10 cellular contexts compared by ENCODE assay signal in the genomic region with DNA sequence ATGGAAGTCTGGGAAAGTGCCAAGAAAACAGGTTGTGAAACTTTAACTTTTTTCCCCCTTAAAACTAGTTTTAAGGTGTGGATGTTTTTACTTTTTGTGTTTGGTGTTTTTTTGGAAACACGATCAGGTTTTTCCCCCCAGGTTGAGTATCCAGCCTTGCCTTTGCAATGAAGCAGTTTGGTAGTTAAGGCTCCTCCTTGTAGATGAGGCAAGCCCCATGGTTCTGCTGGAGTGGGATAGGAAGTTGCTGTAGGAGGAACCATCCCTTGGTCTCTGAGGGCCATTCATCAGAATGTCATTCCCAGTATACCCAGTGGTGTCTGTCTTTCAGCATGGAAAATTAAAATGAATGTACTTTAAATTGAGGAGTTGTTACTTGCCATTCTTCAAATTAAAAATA. TPM values are rescaled to one million over a fixed set of nuclear protein-coding genes. Genes with fewer than 3 reads are reported as not detected.
DNase-seq lines count a peak whose midpoint lies in the region; ATAC-seq and TF ChIP-seq lines count a peak whose summit lies in the region.
"Had no signal": no experiment of that assay in that cellular context is flagged by ENCODE, and none has a peak within 500 bp of the region (broad histone marks: within the 10 kb centered on the region; RNA-seq: fewer than 3 reads in every experiment).

No MANE protein-coding gene starts in this region.

- H3K4me3 ChIP-seq in NB4 (ENCODE audit: low read depth, low read length) = peak overlapping the region; percentile 75
- peak overlapping the region in 36 of 59 donors; percentile 0 to 98 (median 90) for H3K4me3 ChIP-seq in dorsolateral prefrontal cortex

- no peak for TF ChIP-seq POLR2A in NB4 (IDR thresholded peaks at IDR 0.05; ENCODE audit: extremely low read depth, insufficient read length)

- H3K9me3 Mint-ChIP-seq in neural crest cell = no peaks in the 10 kb centered on the region

- H3K4me1 Mint-ChIP-seq in neural crest cell = peaks cover 64% of the 10 kb centered on the region

- peak overlapping the region; percentile 91 for H3K4me3 Mint-ChIP-seq in neural crest cell

- H3K27me3 ChIP-seq in dorsolateral prefrontal cortex = no peaks in the 10 kb centered on the region

- DNase-seq in EL = peak; percentile 42
- peak; percentile 52 for DNase-seq in NB4 (ENCODE audit: low read depth)
- DNase-seq in dorsolateral prefrontal cortex = no peak
- no peak for DNase-seq in neural crest cell (ENCODE audit: low read depth, low spot score)
- no peak for DNase-seq in mucosa of gallbladder (ENCODE audit: low spot score)
- no peak for DNase-seq in NAMALWA (ENCODE audit: low spot score)
- DNase-seq: activated gamma-delta T cell, NCI-H1694 had no signal

- no peaks in the 10 kb centered on the region for H3K27me3 Mint-ChIP-seq in neural crest cell (ENCODE audit: low read depth)

- no peaks in the 10 kb centered on the region for H3K36me3 Mint-ChIP-seq in neural crest cell (ENCODE audit: low read depth)

- no peak overlapping the region for H3K27ac ChIP-seq in dorsolateral prefrontal cortex

- H3K27ac Mint-ChIP-seq in neural crest cell (ENCODE audit: unreplicated experiment) = peak overlapping the region; percentile 85

- TF ChIP-seq CTCF in NB4 (IDR thresholded peaks at IDR 0.05; ENCODE audit: low read depth, low read length) (no peak), dorsolateral prefrontal cortex (IDR thresholded peaks at IDR 0.05 in 54 of 56, conservative IDR thresholded peaks at IDR 0.05 in 2 of 56; ENCODE audit: low read depth in 1 of 56, partially characterized antibody in 56 of 56) (no peak), neural crest cell (conservative IDR thresholded peaks at IDR 0.05) (no peak)

- no peak for ATAC-seq in HG02763 (IDR thresholded peaks at IDR 0.05; ENCODE audit: unreplicated experiment)
- no peak for ATAC-seq in HG02981 (IDR thresholded peaks at IDR 0.05; ENCODE audit: unreplicated experiment)

- intact Hi-C loops in dorsolateral prefrontal cortex (cut with DNase I) = no loop called here

RNA-seq across cellular contexts. Expression of gene CUL1, which starts 2.7 kb away (rescaled TPM):
- total RNA-seq in dorsolateral prefrontal cortex (10 to 100 TPM; 36.5 to 74.2 (median 59.6) TPM), neural crest cell (70.0 and 72.8 TPM in 2 replicates), mucosa of gallbladder (35.7 TPM)

Comparison
In these comparisons a context has a peak if more than half of its experiments do, and no peak if none do; other contexts are left out.
1. DNase-seq: peak in EL (single experiment) and NB4 (single experiment); none in dorsolateral prefrontal cortex (0 of 10), neural crest cell (single experiment), mucosa of gallbladder (single experiment) and NAMALWA (single experiment).